ENCODE assay signal across 28 cellular contexts in the genomic region with DNA sequence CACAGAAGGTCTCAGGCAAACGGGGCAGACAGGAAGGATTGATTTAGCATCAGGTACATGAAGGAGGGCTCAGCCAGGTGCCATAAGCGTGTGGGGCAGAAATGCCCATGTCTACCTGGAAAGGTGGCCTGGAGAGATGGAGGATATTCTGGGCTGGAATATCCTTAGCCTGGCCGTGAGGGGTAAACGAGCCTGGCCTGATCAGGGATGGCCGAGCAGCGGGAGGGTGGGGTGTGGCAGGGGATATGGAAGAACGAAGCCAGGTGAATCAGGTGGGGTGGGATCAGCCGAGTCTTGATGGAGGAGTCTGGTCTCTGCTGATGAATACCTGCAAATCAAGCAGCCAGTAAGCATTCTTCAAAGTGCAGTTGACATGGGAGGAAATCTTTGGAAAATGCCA. TPM values are rescaled to one million over a fixed set of nuclear protein-coding genes. Genes with fewer than 3 reads are reported as not detected.
"Had no signal": no experiment of that assay in that cellular context is flagged by ENCODE, and none has a peak within 500 bp of the region (broad histone marks: within the 10 kb centered on the region; RNA-seq: fewer than 3 reads in every experiment).

No MANE protein-coding gene starts in this region.

- H3K9ac ChIP-seq: neural progenitor cell, parathyroid adenoma had no signal

- ATAC-seq: heart right ventricle, mucosa of descending colon, sciatic nerve had no signal

- FAIRE-seq: endothelial cell of umbilical vein, islet of Langerhans had no signal

- H3K27me3 ChIP-seq: dorsolateral prefrontal cortex, esophagus squamous epithelium, neural progenitor cell, right atrium auricular region, stomach, upper lobe of left lung, uterus had no signal

- H3K4me3 ChIP-seq: dorsolateral prefrontal cortex, esophagus squamous epithelium, heart right ventricle, lung, mucosa of descending colon, neural progenitor cell, prostate gland, right atrium auricular region, smooth muscle cell, stomach, thoracic aorta, tibial nerve, upper lobe of left lung, uterus had no signal

- H3K36me3 ChIP-seq: heart right ventricle, neural progenitor cell, prostate gland, right atrium auricular region, stomach, thoracic aorta, tibial nerve, upper lobe of left lung, uterus had no signal

- H3K27ac ChIP-seq: dorsolateral prefrontal cortex, esophagus squamous epithelium, heart right ventricle, neural progenitor cell, parathyroid adenoma, prostate gland, right atrium auricular region, stomach, thoracic aorta, tibial nerve, upper lobe of left lung, uterus had no signal

- H3K9me3 ChIP-seq: mucosa of descending colon, prostate gland, thoracic aorta, upper lobe of left lung, uterus had no signal

- H3K4me1 ChIP-seq: heart right ventricle, neural progenitor cell, parathyroid adenoma, right atrium auricular region, tibial nerve, upper lobe of left lung, uterus had no signal

- DNase-seq: dorsolateral prefrontal cortex; effector CD8-positive, alpha-beta T cell; esophagus squamous epithelium; foreskin melanocyte; glutamatergic neuron; heart right ventricle; hippocampal formation; mucosa of descending colon; naive B cell; stimulated activated CD4-positive, alpha-beta T cell treated with anti-CD3 and anti-CD28 coated beads, Interleukin-12 subunit alpha, Interleukin-12 subunit beta, amount 100 ng/mL, for 4 hours; stimulated activated CD4-positive, alpha-beta T cell treated with anti-CD3 and anti-CD28 coated beads, Interleukin-1b, Interleukin-23, amount 100 ng/mL, for 48 hours; stimulated activated CD4-positive, alpha-beta T cell treated with anti-CD3 and anti-CD28 coated beads, Interleukin-4, amount 100 ng/mL, for 1 hour; stimulated activated CD8-positive, alpha-beta memory T cell treated with anti-CD3 and anti-CD28 coated beads, Interleukin-4, amount 100 ng/mL, for 48 hours; stimulated activated naive CD4-positive, alpha-beta T cell treated with Interleukin-2 at 50 U/mL for 16 hours; uterus had no signal

RNA-seq across cellular contexts. Expression of a gene that starts 35.5 kb away (rescaled TPM):
- total RNA-seq: endothelial cell of umbilical vein, tibial nerve had no signal
- polyA plus RNA-seq: endothelial cell of umbilical vein had no signal
